ENCODE assay signal across 13 cellular contexts in the genomic region with DNA sequence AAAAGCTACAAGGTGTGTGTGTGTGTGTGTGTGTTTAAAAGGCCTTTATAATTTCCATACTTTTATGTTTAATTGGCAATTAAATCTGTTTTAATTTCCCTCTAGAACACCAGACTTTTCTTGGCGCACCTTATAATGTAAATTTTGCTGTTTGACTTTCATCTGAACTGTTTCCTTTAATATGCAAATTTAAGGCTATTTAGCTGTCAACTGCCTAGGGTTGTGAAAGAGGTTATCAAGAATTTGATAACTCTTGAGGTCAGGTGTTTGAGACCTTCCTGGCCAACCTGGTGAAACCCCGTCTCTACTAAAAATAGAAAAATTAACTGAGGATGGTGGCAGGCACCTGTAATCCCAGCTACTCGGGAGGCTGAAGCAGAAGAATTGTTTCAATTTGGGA. TPM values are rescaled to one million over a fixed set of nuclear protein-coding genes. Genes with fewer than 3 reads are reported as not detected.
"Had no signal": no experiment of that assay in that cellular context is flagged by ENCODE, and none has a peak within 500 bp of the region (broad histone marks: within the 10 kb centered on the region; RNA-seq: fewer than 3 reads in every experiment).

No MANE protein-coding gene starts in this region.

- H3K36me3 ChIP-seq: HAP-1 had no signal

- H3K4me2 ChIP-seq: KMS-11 had no signal

- H3K9me3 Mint-ChIP-seq: HFFc6 had no signal

- H3K9me3 ChIP-seq: HAP-1 had no signal

- H2AFZ ChIP-seq: GM23248 had no signal

- H3K27ac Mint-ChIP-seq: HFFc6 had no signal

- H3K4me3 ChIP-seq: GM23248, HAP-1 had no signal

- ATAC-seq: HCT116, HepG2 had no signal

- DNase-seq: GM23248, H7, HFFc6, Karpas-422, KBM-7 had no signal

- H3K36me3 Mint-ChIP-seq: IgD-negative memory B cell had no signal

- H3K27ac ChIP-seq: GM23248, HL-60, KMS-11 had no signal

- H3K9ac ChIP-seq: GM23248, KMS-11 had no signal

- FAIRE-seq: HepG2 had no signal

- H3K4me3 Mint-ChIP-seq: HFFc6, IgD-negative memory B cell had no signal

- H3K4me1 ChIP-seq: HAP-1 had no signal

RNA-seq across cellular contexts. Expression of gene LHFPL5, which starts 4.0 kb away (rescaled TPM):
- total RNA-seq: GM23248, H4, H7, HepG2, HFFc6, HT1080 had no signal
- polyA plus RNA-seq: GM23248, IgD-negative memory B cell had no signal

RNA-seq across cellular contexts. Expression of gene CLPS, which starts 4.0 kb away (rescaled TPM):
- total RNA-seq: GM23248, H4, H7, HepG2, HFFc6, HT1080 had no signal
- polyA plus RNA-seq: GM23248, IgD-negative memory B cell had no signal

RNA-seq across cellular contexts. Expression of gene CLPSL1, which starts 20.3 kb away (rescaled TPM):
- total RNA-seq: GM23248, H4, H7, HepG2, HFFc6, HT1080 had no signal
- polyA plus RNA-seq: GM23248, HepG2, IgD-negative memory B cell had no signal

RNA-seq across cellular contexts. Expression of gene CLPSL2, which starts 24.8 kb away (rescaled TPM):
- total RNA-seq: GM23248, HepG2, HFFc6, HT1080 had no signal
- polyA plus RNA-seq: GM23248, HepG2, IgD-negative memory B cell had no signal
